In genomic region chr15:70792171-70792573, GRCh38 we compare ENCODE assay signal across 15 cellular contexts. TPM values are rescaled to one million over a fixed set of nuclear protein-coding genes. Genes with fewer than 3 reads are reported as not detected.
DNase-seq lines count a peak whose midpoint lies in the region; ATAC-seq and TF ChIP-seq lines count a peak whose summit lies in the region.
"Had no signal": no experiment of that assay in that cellular context is flagged by ENCODE, and none has a peak within 500 bp of the region (broad histone marks: within the 10 kb centered on the region; RNA-seq: fewer than 3 reads in every experiment).

No MANE protein-coding gene starts in this region.

- DNase-seq in AG09309 (ENCODE audit: low read depth) (peak; percentile 74), LoVo (ENCODE audit: low spot score) (peak; percentile 85), astrocyte of the hippocampus (ENCODE audit: low read depth, low spot score) (peak; percentile 47), iris pigment epithelial cell (ENCODE audit: low read depth) (peak; percentile 79), HK-2 (ENCODE audit: unreplicated experiment) (no peak), upper lobe of right lung (no peak), Calu3 (no peak)
- DNase-seq: activated CD8-positive, alpha-beta memory T cell treated with anti-CD3 and anti-CD28 coated beads, Interleukin-2, amount 50 U/mL, for 48 hours; activated naive CD8-positive, alpha-beta T cell treated with anti-CD3 and anti-CD28 coated beads, Interleukin-2, amount 50 U/mL, for 24 hours; effector CD8-positive, alpha-beta T cell; hypothalamus; Right ventricle myocardium superior had no signal

- no peak overlapping the region for H3K27ac ChIP-seq in upper lobe of right lung
- H3K27ac ChIP-seq: parathyroid adenoma had no signal

- H3K4me1 ChIP-seq in upper lobe of right lung, result no peaks in the 10 kb centered on the region
- H3K4me1 ChIP-seq: parathyroid adenoma had no signal

- ATAC-seq in HG03108 (IDR thresholded peaks at IDR 0.05; ENCODE audit: unreplicated experiment), result no peak
- ATAC-seq in upper lobe of right lung, result no peak
- ATAC-seq: activated naive CD8-positive, alpha-beta T cell treated with anti-CD3 and anti-CD28 coated beads, Interleukin-2, amount 50 U/mL, for 24 hours had no signal

- H3K9me3 ChIP-seq in upper lobe of right lung, result no peaks in the 10 kb centered on the region

- CTCF ChIA-PET in Calu3 (lab: Charles Lee), result no interaction called here

- H3K4me3 ChIP-seq in AG09309 (ENCODE audit: control insufficient read depth, low read depth, low read length) (no peak overlapping the region), upper lobe of right lung (no peak overlapping the region)

- intact Hi-C loops in upper lobe of right lung (cut with DNase I) (no loop called here), Calu3 (cut with micrococcal nuclease; ENCODE audit: unreplicated experiment) (no loop called here)

- H3K9me3 Mint-ChIP-seq in Calu3 (ENCODE audit: low read depth, unreplicated experiment), result no peaks in the 10 kb centered on the region
- H3K9me3 Mint-ChIP-seq: activated naive CD8-positive, alpha-beta T cell treated with anti-CD3 and anti-CD28 coated beads, Interleukin-2, amount 50 U/mL, for 24 hours had no signal

- TF ChIP-seq CTCF in AG09309 (IDR thresholded peaks at IDR 0.05; ENCODE audit: control insufficient read depth, insufficient read depth, low read depth, low read length, missing control alignments) (no peak), upper lobe of right lung (IDR thresholded peaks at IDR 0.05) (no peak), Calu3 (IDR thresholded peaks at IDR 0.05; ENCODE audit: unreplicated experiment) (no peak)

- H3K4me3 Mint-ChIP-seq in Calu3 (ENCODE audit: low read depth, unreplicated experiment), result no peak overlapping the region
- H3K4me3 Mint-ChIP-seq: activated naive CD8-positive, alpha-beta T cell treated with anti-CD3 and anti-CD28 coated beads, Interleukin-2, amount 50 U/mL, for 24 hours; B cell had no signal

- H3K27me3 Mint-ChIP-seq in Calu3 (ENCODE audit: unreplicated experiment), result no peaks in the 10 kb centered on the region

- BruUV-seq in Calu3 (replicated peaks; lab: Mats Ljungman, UMichigan), result no TSS peak

- peaks cover 23% of the 10 kb centered on the region for H3K27me3 ChIP-seq in upper lobe of right lung

- peaks cover 11% of the 10 kb centered on the region for H3K4me1 Mint-ChIP-seq in Calu3 (ENCODE audit: low read depth, unreplicated experiment)
- H3K4me1 Mint-ChIP-seq: activated naive CD8-positive, alpha-beta T cell treated with anti-CD3 and anti-CD28 coated beads, Interleukin-2, amount 50 U/mL, for 24 hours; B cell had no signal

- no peak overlapping the region for H3K27ac Mint-ChIP-seq in Calu3 (ENCODE audit: unreplicated experiment)
- H3K27ac Mint-ChIP-seq: activated naive CD8-positive, alpha-beta T cell treated with anti-CD3 and anti-CD28 coated beads, Interleukin-2, amount 50 U/mL, for 24 hours; B cell had no signal

- H3K36me3 ChIP-seq in upper lobe of right lung, result no peaks in the 10 kb centered on the region

- no peaks in the 10 kb centered on the region for H3K36me3 Mint-ChIP-seq in Calu3 (ENCODE audit: insufficient read depth, unreplicated experiment)

RNA-seq across cellular contexts. Expression of gene UACA, which starts 28.8 kb away (rescaled TPM):
- total RNA-seq in upper lobe of right lung (39.9 TPM), Calu3 (2022) (31.9 and 35.5 TPM in 2 replicates)

Comparison
In these comparisons a context has a peak if more than half of its experiments do, and no peak if none do; other contexts are left out.
1. DNase-seq: peak in AG09309 (single experiment), LoVo (single experiment), astrocyte of the hippocampus (single experiment) and iris pigment epithelial cell (single experiment); none in HK-2 (single experiment), upper lobe of right lung (single experiment) and Calu3 (single experiment).